In the genomic region with DNA sequence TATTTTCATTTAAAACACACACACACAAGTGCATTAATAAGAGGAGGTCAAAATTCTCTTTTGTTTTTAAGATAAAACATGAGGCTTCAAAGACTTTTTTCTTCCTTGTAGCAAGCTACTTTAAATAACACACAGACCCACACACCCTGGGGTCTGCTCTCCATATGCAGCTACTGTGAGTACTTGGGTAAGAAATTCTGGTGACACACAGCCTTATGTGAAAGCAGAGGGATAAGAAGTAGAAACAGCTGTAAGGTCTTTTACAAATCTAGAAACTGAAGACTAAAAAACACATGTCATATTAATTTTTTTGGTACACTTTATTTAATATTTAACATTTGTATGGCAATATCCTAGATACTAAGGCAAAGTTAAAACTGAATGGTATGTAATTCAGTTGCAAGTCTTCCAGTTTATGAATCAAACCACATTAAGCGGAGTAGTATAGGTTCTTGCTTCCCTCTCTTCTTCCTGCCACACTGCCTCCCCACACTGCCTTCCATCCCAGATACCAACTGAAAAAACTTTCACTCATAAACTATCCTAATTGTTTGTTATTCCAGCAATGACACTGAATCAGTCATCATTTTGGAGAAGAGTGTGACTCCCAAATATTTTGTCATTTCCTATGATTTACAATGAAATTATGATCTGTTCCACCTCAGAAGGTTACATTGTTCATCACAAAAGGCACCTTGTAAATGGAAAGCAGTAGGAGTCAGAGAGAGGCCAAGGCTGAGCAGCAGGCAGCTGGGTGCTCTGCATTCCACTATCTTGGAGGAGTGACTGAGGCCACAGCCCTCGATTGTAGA, we compare ENCODE assay signal across 15 cellular contexts.
DNase-seq lines count a peak whose midpoint lies in the region; ATAC-seq, FAIRE-seq and TF ChIP-seq lines count a peak whose summit lies in the region.
"Had no signal": no experiment of that assay in that cellular context is flagged by ENCODE, and none has a peak within 500 bp of the region (broad histone marks: within the 10 kb centered on the region; RNA-seq: fewer than 3 reads in every experiment).

No MANE protein-coding gene starts in this region.

- H3K27ac Mint-ChIP-seq in astrocyte (ENCODE audit: unreplicated experiment) = peak overlapping the region; percentile 0
- H3K27ac Mint-ChIP-seq: dendritic cell treated with granulocyte-macrophage colony-stimulating factor and Interleukin-4, amounts not matched to agents 40 ng/mL and 50 ng/mL, for 4 days had no signal

- H3K4me3 ChIP-seq in cardiac muscle cell = no peak overlapping the region
- no peak overlapping the region for H3K4me3 ChIP-seq in astrocyte (ENCODE audit: insufficient read depth, low read depth, low read length)
- no peak overlapping the region for H3K4me3 ChIP-seq in iPS-20b (ENCODE audit: low read length)
- H3K4me3 ChIP-seq: gastrocnemius medialis, spleen had no signal

- H3K27me3 Mint-ChIP-seq in astrocyte (ENCODE audit: low read depth, unreplicated experiment) = no peaks in the 10 kb centered on the region
- H3K27me3 Mint-ChIP-seq: dendritic cell treated with granulocyte-macrophage colony-stimulating factor and Interleukin-4, amounts not matched to agents 40 ng/mL and 50 ng/mL, for 4 days had no signal

- H3K36me3 Mint-ChIP-seq in astrocyte (ENCODE audit: low read depth, unreplicated experiment) = no peaks in the 10 kb centered on the region

- H3K36me3 ChIP-seq in cardiac muscle cell (no peaks in the 10 kb centered on the region), astrocyte (ENCODE audit: insufficient read depth, low read length) (no peaks in the 10 kb centered on the region), iPS-20b (ENCODE audit: insufficient read depth, low read depth, low read length) (no peaks in the 10 kb centered on the region)
- H3K36me3 ChIP-seq: gastrocnemius medialis, spleen had no signal

- H3K9ac ChIP-seq in astrocyte (ENCODE audit: low read length) (no peak overlapping the region), iPS-20b (ENCODE audit: low read depth, low read length) (peak overlapping the region; percentile 22; the same call in 1 of the 2 replicates)

- peak; percentile 24 to 47 for DNase-seq in cardiac muscle cell (ENCODE audit: low read depth in 1 of 2, low spot score in 1 of 2)
- DNase-seq in Right ventricle myocardium inferior (ENCODE audit: missing footprints) = no peak
- DNase-seq in astrocyte (ENCODE audit: low read depth) = peak; percentile 54
- no peak for DNase-seq in COLO668 (lab: John Stamatoyannopoulos, UW; ENCODE audit: unreplicated experiment)
- no peak for DNase-seq in HUDEP-2 (lab: John Stamatoyannopoulos, UW; ENCODE audit: unreplicated experiment in 76 of 76)
- DNase-seq: activated T-cell treated with anti-CD3 and anti-CD28 coated beads for 4 hours, gastrocnemius medialis, nucleus accumbens, spleen had no signal

- H3K9me3 ChIP-seq in cardiac muscle cell (ENCODE audit: low read depth) (no peaks in the 10 kb centered on the region), astrocyte (ENCODE audit: insufficient read depth, low read depth, low read length) (no peaks in the 10 kb centered on the region), iPS-20b (ENCODE audit: insufficient read depth, low read depth, low read length) (no peaks in the 10 kb centered on the region)
- H3K9me3 ChIP-seq: gastrocnemius medialis, spleen had no signal

- H3K27me3 ChIP-seq in cardiac muscle cell (no peaks in the 10 kb centered on the region), astrocyte (ENCODE audit: insufficient read depth, low read length) (no peaks in the 10 kb centered on the region), iPS-20b (ENCODE audit: insufficient read depth, low read length) (no peaks in the 10 kb centered on the region)
- H3K27me3 ChIP-seq: gastrocnemius medialis, spleen had no signal

- intact Hi-C loops in Right ventricle myocardium inferior (cut with DNase I) = no loop called here

- H4K20me1 ChIP-seq in astrocyte (ENCODE audit: insufficient read depth, low read length) = no peaks in the 10 kb centered on the region

- ATAC-seq in Right ventricle myocardium inferior (no peak), GM21737 (IDR thresholded peaks at IDR 0.05; ENCODE audit: unreplicated experiment) (no peak), GM19023 (IDR thresholded peaks at IDR 0.05; ENCODE audit: unreplicated experiment) (no peak)
- ATAC-seq: activated CD4-positive, CD25-positive, alpha-beta regulatory T cell treated with anti-CD3 and anti-CD28 coated beads, Interleukin-2, amount 50 U/mL, for 24 hours; gastrocnemius medialis had no signal

- FAIRE-seq in astrocyte (lab: Jason Lieb, UNC) = no peak
- FAIRE-seq: A204.1 had no signal

- H3K27ac ChIP-seq in cardiac muscle cell = peak overlapping the region; percentile 65
- H3K27ac ChIP-seq in astrocyte (ENCODE audit: low read depth, low read length) = no peak overlapping the region
- no peak overlapping the region for H3K27ac ChIP-seq in iPS-20b (ENCODE audit: low read length)
- H3K27ac ChIP-seq: gastrocnemius medialis, spleen had no signal

- H3K4me1 Mint-ChIP-seq in astrocyte (ENCODE audit: low read depth, unreplicated experiment) = peaks cover 32% of the 10 kb centered on the region

- no peaks in the 10 kb centered on the region for H3K79me2 ChIP-seq in astrocyte (ENCODE audit: insufficient read depth, low read length)

- H3K4me2 ChIP-seq in astrocyte (ENCODE audit: low read length) = peak overlapping the region; percentile 44

- no peaks in the 10 kb centered on the region for H3K9me3 Mint-ChIP-seq in astrocyte (ENCODE audit: unreplicated experiment)
- H3K9me3 Mint-ChIP-seq: dendritic cell treated with granulocyte-macrophage colony-stimulating factor and Interleukin-4, amounts not matched to agents 40 ng/mL and 50 ng/mL, for 4 days had no signal

- H3K4me1 ChIP-seq in cardiac muscle cell (ENCODE audit: low read depth) (peaks cover 29% of the 10 kb centered on the region), astrocyte (ENCODE audit: insufficient read depth, low read length) (peaks cover 10% of the 10 kb centered on the region), iPS-20b (ENCODE audit: insufficient read depth, low read length) (peaks cover 5% of the 10 kb centered on the region)
- H3K4me1 ChIP-seq: gastrocnemius medialis, spleen had no signal

- no peak overlapping the region for H2AFZ ChIP-seq in astrocyte (ENCODE audit: low read depth, low read length)

- TF ChIP-seq CTCF in cardiac muscle cell (IDR thresholded peaks at IDR 0.05; ENCODE audit: low read depth, low read length) (no peak), astrocyte (IDR thresholded peaks at IDR 0.05; ENCODE audit: insufficient read depth, low read depth, low read length) (no peak)

- no peak overlapping the region for H3K4me3 Mint-ChIP-seq in astrocyte (ENCODE audit: unreplicated experiment)
- H3K4me3 Mint-ChIP-seq: dendritic cell treated with granulocyte-macrophage colony-stimulating factor and Interleukin-4, amounts not matched to agents 40 ng/mL and 50 ng/mL, for 4 days had no signal

Comparison
In these comparisons a context has a peak if more than half of its experiments do, and no peak if none do; other contexts are left out.
1. DNase-seq: peak in cardiac muscle cell (2 of 2) and astrocyte (single experiment); none in Right ventricle myocardium inferior (single experiment), COLO668 (single experiment) and HUDEP-2 (0 of 76).